Comparison of ENCODE assay signal across 8 cellular contexts in the genomic region with DNA sequence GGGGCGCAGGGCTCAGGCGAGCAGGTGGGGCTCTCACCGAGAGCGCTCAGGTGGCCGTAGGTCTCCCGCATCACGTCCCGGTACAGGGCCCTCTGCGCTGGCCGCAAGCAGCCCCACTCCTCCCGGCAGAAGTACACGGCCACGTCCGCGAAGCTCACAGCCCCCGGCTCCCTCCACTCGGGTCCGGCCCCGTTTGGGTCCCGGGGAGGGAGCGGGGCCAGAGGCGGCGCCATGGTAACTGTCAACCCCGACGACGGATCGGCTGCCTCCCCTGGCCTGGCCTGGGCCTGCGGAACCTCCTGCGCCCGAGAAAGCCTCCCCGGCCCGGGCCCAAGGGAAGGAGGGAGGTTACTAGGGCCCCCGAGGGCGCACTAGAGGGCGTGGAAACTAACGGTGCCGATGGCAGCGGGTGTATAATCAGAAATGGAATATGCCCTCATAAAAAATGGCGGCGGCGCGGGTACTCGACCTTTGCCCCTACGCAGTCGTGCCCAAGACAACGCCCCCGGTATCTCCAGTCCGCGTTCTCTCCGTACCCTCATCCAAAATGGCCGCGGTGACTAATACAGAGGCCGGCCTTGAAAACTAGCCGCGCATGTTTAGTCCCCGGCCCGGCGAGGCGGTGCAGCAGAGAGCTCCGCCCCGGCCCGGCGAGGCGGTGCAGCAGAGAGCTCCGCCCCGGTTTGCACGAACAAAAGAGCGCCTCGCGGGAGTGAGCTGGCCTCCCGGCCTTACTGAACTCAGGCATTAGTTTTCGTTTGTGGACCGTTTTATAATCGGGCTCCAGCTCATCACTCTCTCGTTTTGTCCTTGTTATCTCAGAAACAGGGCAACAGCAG. TPM values are rescaled to one million over a fixed set of nuclear protein-coding genes. Genes with fewer than 3 reads are reported as not detected.
DNase-seq lines count a peak whose midpoint lies in the region; ATAC-seq and TF ChIP-seq lines count a peak whose summit lies in the region.

A gene (minus strand): TSS at position 425 of the 839 bp plus-strand sequence. CDS start 192 bp downstream, at position 233.

- TF ChIP-seq CTCF in Panc1 (IDR thresholded peaks at IDR 0.05): no peak

- peaks cover 15% of the 10 kb centered on the region for H3K36me3 Mint-ChIP-seq in activated T-cell treated with anti-CD3 and anti-CD28 coated beads, Interleukin-2, amount 50 U/mL, for 4 hours (ENCODE audit: insufficient read depth)

- peak; percentile 97 for DNase-seq in DMS79 (lab: John Stamatoyannopoulos, UW)
- peak; percentile 97 for DNase-seq in KG1 (lab: John Stamatoyannopoulos, UW)
- DNase-seq in Panc1 (ENCODE audit: low read depth, low spot score): peak; percentile 88
- peak; percentile 96 for DNase-seq in activated T-cell treated with anti-CD3 and anti-CD28 coated beads, Interleukin-2, amount 50 U/mL, for 4 hours
- peak; percentile 91 for DNase-seq in stimulated activated CD8-positive, alpha-beta memory T cell treated with anti-CD3 and anti-CD28 coated beads, Interleukin-7, amount 100 ng/mL, for 24 hours (ENCODE audit: low read depth)

- H3K4me3 ChIP-seq in Panc1 (ENCODE audit: low read depth in 2 of 2, low read length in 2 of 2) (peak within 1 kb of the TSS; percentile 78 to 82), esophagus (ENCODE audit: low read depth in 1 of 2, low read length in 2 of 2) (peak within 1 kb of the TSS; percentile 80 to 90), muscle layer of colon (ENCODE audit: low read depth in 1 of 2, low read length in 2 of 2) (peak within 1 kb of the TSS; percentile 81 to 83)

- intact Hi-C loops in Panc1 (cut with micrococcal nuclease; ENCODE audit: unreplicated experiment): no loop called here

- no peaks in the 10 kb centered on the region for H3K27me3 ChIP-seq in Panc1 (ENCODE audit: control insufficient read depth, insufficient read depth, low read length)
- no peaks in the 10 kb centered on the region for H3K27me3 ChIP-seq in esophagus (ENCODE audit: control insufficient read depth in 1 of 2, insufficient read depth in 2 of 2, low read length in 2 of 2)
- H3K27me3 ChIP-seq in muscle layer of colon (ENCODE audit: control insufficient read depth in 1 of 2, insufficient read depth in 2 of 2, low read length in 2 of 2): no peaks in the 10 kb centered on the region

- no peaks in the 10 kb centered on the region for H3K9me3 Mint-ChIP-seq in activated T-cell treated with anti-CD3 and anti-CD28 coated beads, Interleukin-2, amount 50 U/mL, for 4 hours

- H3K36me3 ChIP-seq in Panc1 (ENCODE audit: control insufficient read depth, insufficient read depth, low read length): no peaks in the 10 kb centered on the region
- H3K36me3 ChIP-seq in esophagus (ENCODE audit: control insufficient read depth in 2 of 2, insufficient read depth in 2 of 2, low read length in 1 of 2): peaks cover 3 to 15% of the 10 kb centered on the region in 2 donors
- peaks cover 17% of the 10 kb centered on the region for H3K36me3 ChIP-seq in muscle layer of colon (ENCODE audit: insufficient read depth, low read length)

- H3K27me3 Mint-ChIP-seq in activated T-cell treated with anti-CD3 and anti-CD28 coated beads, Interleukin-2, amount 50 U/mL, for 4 hours (ENCODE audit: low read depth): no peaks in the 10 kb centered on the region

- peak within 1 kb of the TSS; percentile 90 for H3K27ac ChIP-seq in Panc1 (ENCODE audit: low read length)
- peak within 1 kb of the TSS; percentile 94 to 95 for H3K27ac ChIP-seq in esophagus (ENCODE audit: low read depth in 2 of 2, low read length in 1 of 2)
- peak within 1 kb of the TSS; percentile 95 for H3K27ac ChIP-seq in muscle layer of colon (ENCODE audit: low read depth, low read length)

- peak within 1 kb of the TSS; percentile 64 for H3K9ac ChIP-seq in muscle layer of colon (ENCODE audit: low read length)

- TSS peak; percentile 76 for BruUV-seq in Panc1 (replicated peaks; lab: Mats Ljungman, UMichigan)

- H3K9me3 ChIP-seq in Panc1 (ENCODE audit: control insufficient read depth, insufficient read depth, low read depth, low read length) (no peaks in the 10 kb centered on the region), esophagus (ENCODE audit: control insufficient read depth in 2 of 2, insufficient read depth in 1 of 2, low read depth in 1 of 2, low read length in 1 of 2) (no peaks in the 10 kb centered on the region), muscle layer of colon (ENCODE audit: low read length) (no peaks in the 10 kb centered on the region)

- in situ Hi-C loops in Panc1 (cut with HindIII; ENCODE audit: low pct_unique_long_range_greater_than_20kb, low sequenced_read_pairs): no loop called here

- peak within 1 kb of the TSS; percentile 89 for H3K4me3 Mint-ChIP-seq in activated T-cell treated with anti-CD3 and anti-CD28 coated beads, Interleukin-2, amount 50 U/mL, for 4 hours

- H3K4me1 Mint-ChIP-seq in activated T-cell treated with anti-CD3 and anti-CD28 coated beads, Interleukin-2, amount 50 U/mL, for 4 hours (ENCODE audit: low read depth): peaks cover 44% of the 10 kb centered on the region

- 0% methylated on average over 73 to 75 of the region's 75 CpGs for WGBS in esophagus, 2 donors

- H3K4me1 ChIP-seq in Panc1 (ENCODE audit: control insufficient read depth, insufficient read depth, low read length) (peaks cover 9% of the 10 kb centered on the region; the same call in 1 of the 2 replicates), esophagus (ENCODE audit: control insufficient read depth in 2 of 2, insufficient read depth in 2 of 2, low read length in 1 of 2) (peaks cover 3 to 4% of the 10 kb centered on the region in 2 donors), muscle layer of colon (ENCODE audit: insufficient read depth, low read length) (peaks cover 6% of the 10 kb centered on the region)

- ATAC-seq in GM21717 (IDR thresholded peaks at IDR 0.05; ENCODE audit: unreplicated experiment) (peak; percentile 83), Panc1 (peak; percentile 96)
- peak; percentile 94 to 96 for ATAC-seq in activated T-cell treated with anti-CD3 and anti-CD28 coated beads, Interleukin-2, amount 50 U/mL, for 4 hours

- CTCF ChIA-PET in Panc1 (lab: Charles Lee): interaction anchor here (0.6 to 1.3 kb wide), 3 partner anchors 37 to 128 kb away, joined by 3 to 6 read pairs (median 3); a partner anchor contains a TSS

- POLR2A ChIA-PET in Panc1 (lab: Charles Lee): interaction anchor here (0.6 to 0.9 kb wide), 4 partner anchors 14 to 160 kb away, joined by 3 to 4 read pairs (median 4); a partner anchor contains a TSS

RNA-seq across cellular contexts. Expression of the gene that starts here (rescaled TPM):
- 16.7 TPM for total RNA-seq in Panc1 (2021; ENCODE audit: unreplicated experiment)
- polyA plus RNA-seq in Panc1 (2012; ENCODE audit: insufficient read length): 12.4 TPM
- 10 to 100 TPM; 21.2 to 23.4 (median 22.5) TPM for total RNA-seq in activated T-cell treated with anti-CD3 and anti-CD28 coated beads, Interleukin-2, amount 50 U/mL, for 4 hours
- 1 to 10 TPM; 2.7 to 3.1 TPM for polyA plus RNA-seq in esophagus

Comparison
In these comparisons a context has a peak if more than half of its experiments do, and no peak if none do; other contexts are left out.
1. Peak in every context shown above with its lines: DNase-seq, ATAC-seq, H3K4me3 ChIP-seq and H3K27ac ChIP-seq.